In genomic region chr3:61736506-61736905, GRCh38 we compare ENCODE assay signal across 27 cellular contexts.
"Had no signal": no experiment of that assay in that cellular context is flagged by ENCODE, and none has a peak within 500 bp of the region (broad histone marks: within the 10 kb centered on the region; RNA-seq: fewer than 3 reads in every experiment).

No MANE protein-coding gene starts in this region.

- H3K36me3 ChIP-seq: gastrocnemius medialis, neutrophil, ovary, stomach, suprapubic skin, tibial nerve had no signal

- H3K27me3 Mint-ChIP-seq: activated CD8-positive, alpha-beta memory T cell treated with anti-CD3 and anti-CD28 coated beads, Interleukin-2, amount 10 ng/mL, durations not matched to agents 7 days and 5 days; activated CD8-positive, alpha-beta T cell treated with anti-CD3 and anti-CD28 coated beads for 36 hours; activated naive CD8-positive, alpha-beta T cell treated with anti-CD3 and anti-CD28 coated beads, Interleukin-2, amount 50 U/mL, for 24 hours; memory B cell; stimulated activated memory B cell treated with anti-CD40 and anti-IgM and Interleukin-4, amounts not matched to agents 10 μg/mL and 1 μg/mL and 100 μg/mL, for 72 hours had no signal

- H3K36me3 Mint-ChIP-seq: activated CD8-positive, alpha-beta memory T cell treated with anti-CD3 and anti-CD28 coated beads, Interleukin-2, amount 10 ng/mL, durations not matched to agents 7 days and 5 days; stimulated activated memory B cell treated with anti-CD40 and anti-IgM and Interleukin-4, amounts not matched to agents 10 μg/mL and 1 μg/mL and 100 μg/mL, for 72 hours had no signal

- ATAC-seq: activated CD8-positive, alpha-beta memory T cell treated with anti-CD3 and anti-CD28 coated beads, Interleukin-2, amount 10 ng/mL, durations not matched to agents 7 days and 5 days; activated CD8-positive, alpha-beta T cell treated with anti-CD3 and anti-CD28 coated beads for 36 hours; activated naive CD8-positive, alpha-beta T cell treated with anti-CD3 and anti-CD28 coated beads, Interleukin-2, amount 50 U/mL, for 24 hours; body of pancreas; esophagus mucosa; gastrocnemius medialis; left cardiac atrium; psoas muscle; sciatic nerve; stimulated activated memory B cell treated with anti-CD40 and anti-IgM and Interleukin-4, amounts not matched to agents 10 μg/mL and 1 μg/mL and 100 μg/mL, for 72 hours had no signal

- H3K27ac ChIP-seq: body of pancreas, gastrocnemius medialis, neutrophil, ovary, psoas muscle, stomach, suprapubic skin, tibial nerve had no signal

- DNase-seq: activated CD4-positive, alpha-beta T cell treated with anti-CD3 and anti-CD28 coated beads, Interleukin-2, amount 10 ng/mL, durations not matched to agents 24 days and 14 days; activated CD8-positive, alpha-beta memory T cell treated with anti-CD3 and anti-CD28 coated beads, Interleukin-2, amount 10 ng/mL, durations not matched to agents 7 days and 5 days; activated CD8-positive, alpha-beta T cell treated with anti-CD3 and anti-CD28 coated beads for 36 hours; activated effector memory CD4-positive, alpha-beta T cell treated with anti-CD3 and anti-CD28 coated beads, Interleukin-2, amount 50 U/mL, for 16 hours; activated naive CD4-positive, alpha-beta T cell treated with anti-CD3 and anti-CD28 coated beads, Interleukin-2, amount 50 U/mL, for 16 hours; activated naive CD8-positive, alpha-beta T cell treated with anti-CD3 and anti-CD28 coated beads, Interleukin-2, amount 50 U/mL, for 24 hours; activated T-cell treated with anti-CD3 and anti-CD28 coated beads for 4 hours; body of pancreas; central memory CD4-positive, alpha-beta T cell; dermis blood vessel endothelial cell; effector memory CD4-positive, alpha-beta T cell; gastrocnemius medialis; hypothalamus; left cardiac atrium; ovary; psoas muscle; stimulated activated CD4-positive, alpha-beta T cell treated with anti-CD3 and anti-CD28 coated beads, Interleukin-15, amount 100 ng/mL, for 24 hours; stomach had no signal

- H3K4me1 Mint-ChIP-seq: activated CD4-positive, alpha-beta T cell treated with anti-CD3 and anti-CD28 coated beads, Interleukin-2, amount 10 ng/mL, durations not matched to agents 24 days and 14 days; activated CD8-positive, alpha-beta memory T cell treated with anti-CD3 and anti-CD28 coated beads, Interleukin-2, amount 10 ng/mL, durations not matched to agents 7 days and 5 days; activated naive CD8-positive, alpha-beta T cell treated with anti-CD3 and anti-CD28 coated beads, Interleukin-2, amount 50 U/mL, for 24 hours; memory B cell; stimulated activated memory B cell treated with anti-CD40 and anti-IgM and Interleukin-4, amounts not matched to agents 10 μg/mL and 1 μg/mL and 100 μg/mL, for 72 hours had no signal

- H3K4me3 Mint-ChIP-seq: activated CD4-positive, alpha-beta T cell treated with anti-CD3 and anti-CD28 coated beads, Interleukin-2, amount 10 ng/mL, durations not matched to agents 24 days and 14 days; activated CD8-positive, alpha-beta memory T cell treated with anti-CD3 and anti-CD28 coated beads, Interleukin-2, amount 10 ng/mL, durations not matched to agents 7 days and 5 days; activated CD8-positive, alpha-beta T cell treated with anti-CD3 and anti-CD28 coated beads for 36 hours; activated naive CD8-positive, alpha-beta T cell treated with anti-CD3 and anti-CD28 coated beads, Interleukin-2, amount 50 U/mL, for 24 hours; memory B cell; nephron; stimulated activated memory B cell treated with anti-CD40 and anti-IgM and Interleukin-4, amounts not matched to agents 10 μg/mL and 1 μg/mL and 100 μg/mL, for 72 hours had no signal

- H3K9me3 ChIP-seq: body of pancreas, gastrocnemius medialis, neutrophil, ovary, psoas muscle, stomach, suprapubic skin, tibial nerve had no signal

- H3K27ac Mint-ChIP-seq: activated CD4-positive, alpha-beta T cell treated with anti-CD3 and anti-CD28 coated beads, Interleukin-2, amount 10 ng/mL, durations not matched to agents 24 days and 14 days; activated CD8-positive, alpha-beta memory T cell treated with anti-CD3 and anti-CD28 coated beads, Interleukin-2, amount 10 ng/mL, durations not matched to agents 7 days and 5 days; activated CD8-positive, alpha-beta T cell treated with anti-CD3 and anti-CD28 coated beads for 36 hours; activated naive CD8-positive, alpha-beta T cell treated with anti-CD3 and anti-CD28 coated beads, Interleukin-2, amount 50 U/mL, for 24 hours; memory B cell; nephron; stimulated activated memory B cell treated with anti-CD40 and anti-IgM and Interleukin-4, amounts not matched to agents 10 μg/mL and 1 μg/mL and 100 μg/mL, for 72 hours had no signal

- H3K4me1 ChIP-seq: body of pancreas had no signal

- H3K4me3 ChIP-seq: body of pancreas, gastrocnemius medialis, ovary, psoas muscle, smooth muscle cell, stomach, suprapubic skin, tibial nerve had no signal

- H3K9me3 Mint-ChIP-seq: activated CD4-positive, alpha-beta T cell treated with anti-CD3 and anti-CD28 coated beads, Interleukin-2, amount 10 ng/mL, durations not matched to agents 24 days and 14 days; activated CD8-positive, alpha-beta T cell treated with anti-CD3 and anti-CD28 coated beads for 36 hours; nephron had no signal

- H3K27me3 ChIP-seq: body of pancreas, gastrocnemius medialis, neutrophil, ovary, stomach, suprapubic skin, tibial nerve had no signal
